8 cellular contexts compared by ENCODE assay signal in genomic region chr3:28915711-28916481, GRCh38.
DNase-seq lines count a peak whose midpoint lies in the region; ATAC-seq and TF ChIP-seq lines count a peak whose summit lies in the region.

No MANE protein-coding gene starts in this region.

- no peaks in the 10 kb centered on the region for H3K36me3 Mint-ChIP-seq in T-cell

- no peak for TF ChIP-seq POLR2A in thyroid gland (IDR thresholded peaks at IDR 0.05)

- H3K27ac Mint-ChIP-seq in T-cell, result no peak overlapping the region

- WGBS in thyroid gland, 2 donors, result 50 to 60% methylated on average over 8 of the region's 8 CpGs

- H3K9me3 ChIP-seq in HAP-1 (no peaks in the 10 kb centered on the region), thyroid gland (no peaks in the 10 kb centered on the region)

- intact Hi-C loops in thyroid gland (cut with DNase I), result no loop called here

- H3K27me3 Mint-ChIP-seq in T-cell, result no peaks in the 10 kb centered on the region

- no peak for ATAC-seq in HG02852 (IDR thresholded peaks at IDR 0.05; ENCODE audit: unreplicated experiment)
- no peak for ATAC-seq in T-cell (replicated peaks in 1 of 4)
- no peak for ATAC-seq in GM19035 (IDR thresholded peaks at IDR 0.05; ENCODE audit: unreplicated experiment)

- H3K9me3 Mint-ChIP-seq in T-cell, result no peaks in the 10 kb centered on the region

- H3K27ac ChIP-seq in thyroid gland, result peak overlapping the region in 1 of 3 donors; percentile 35

- no peak overlapping the region for H3K4me3 ChIP-seq in AG04449 (ENCODE audit: low read depth, low read length)
- H3K4me3 ChIP-seq in HAP-1, result no peak overlapping the region
- H3K4me3 ChIP-seq in thyroid gland (replicated peaks in 1 of 3), result no peak overlapping the region

- peaks cover 4 to 10% (median 6%) of the 10 kb centered on the region in 3 donors for H3K4me1 Mint-ChIP-seq in T-cell

- in situ Hi-C loops in HAP-1 (cut with MboI; ENCODE audit: low sequenced_read_pairs), result no loop called here

- H3K4me1 ChIP-seq in HAP-1 (peaks cover 6% of the 10 kb centered on the region), thyroid gland (peaks cover 3 to 5% of the 10 kb centered on the region in 2 donors)

- POLR2A ChIA-PET in AG04449 (lab: Yijun Ruan, JAX), result no interaction called here
- POLR2A ChIA-PET in T-cell (lab: Charles Lee), result interaction anchor here in 1 of 2 donors (0.7 kb wide), 1 partner anchor 9 kb away, joined by 3 read pairs; no protein-coding TSS in a partner anchor

- no peak for DNase-seq in AG04449 (ENCODE audit: low read depth, low spot score)
- peak; percentile 24 for DNase-seq in HAP-1 (ENCODE audit: low spot score in 2 of 2)
- peak; percentile 8 for DNase-seq in UCSD-AML1 (lab: John Stamatoyannopoulos, UW; ENCODE audit: unreplicated experiment)
- peak; percentile 28 for DNase-seq in hepatic stellate cell (ENCODE audit: low spot score)
- DNase-seq in thyroid gland, result peak; percentile 3 to 8
- DNase-seq in T-cell, result no peak

- H3K4me3 Mint-ChIP-seq in T-cell, result peak overlapping the region in 1 of 3 donors; percentile 25

- CTCF ChIA-PET in AG04449 (lab: Yijun Ruan, JAX) (interaction anchor here (0.8 to 1.2 kb wide), 6 partner anchors 167 to 1182 kb away, joined by 3 to 4 read pairs (median 3); no protein-coding TSS in a partner anchor), T-cell (lab: Charles Lee) (interaction anchor here in 1 of 2 donors (0.7 kb wide), 2 partner anchors 13 to 1282 kb away, joined by 3 read pairs; no protein-coding TSS in a partner anchor)

- H3K36me3 ChIP-seq in HAP-1 (replicated peaks) (no peaks in the 10 kb centered on the region), thyroid gland (no peaks in the 10 kb centered on the region)

- no peaks in the 10 kb centered on the region for H3K27me3 ChIP-seq in HAP-1 (ENCODE audit: low read depth)
- no peaks in the 10 kb centered on the region for H3K27me3 ChIP-seq in thyroid gland

- TF ChIP-seq CTCF in AG04449 (IDR thresholded peaks at IDR 0.05; ENCODE audit: insufficient read depth, low read length, missing control alignments) (peak; percentile 29), thyroid gland (IDR thresholded peaks at IDR 0.05) (no peak)

Comparison
In these comparisons a context has a peak if more than half of its experiments do, and no peak if none do; other contexts are left out.
1. DNase-seq: peak in HAP-1 (2 of 2), UCSD-AML1 (single experiment), hepatic stellate cell (single experiment) and thyroid gland (2 of 2); none in AG04449 (single experiment) and T-cell (0 of 34).